Comparison of ENCODE assay signal across 21 cellular contexts in the genomic region with DNA sequence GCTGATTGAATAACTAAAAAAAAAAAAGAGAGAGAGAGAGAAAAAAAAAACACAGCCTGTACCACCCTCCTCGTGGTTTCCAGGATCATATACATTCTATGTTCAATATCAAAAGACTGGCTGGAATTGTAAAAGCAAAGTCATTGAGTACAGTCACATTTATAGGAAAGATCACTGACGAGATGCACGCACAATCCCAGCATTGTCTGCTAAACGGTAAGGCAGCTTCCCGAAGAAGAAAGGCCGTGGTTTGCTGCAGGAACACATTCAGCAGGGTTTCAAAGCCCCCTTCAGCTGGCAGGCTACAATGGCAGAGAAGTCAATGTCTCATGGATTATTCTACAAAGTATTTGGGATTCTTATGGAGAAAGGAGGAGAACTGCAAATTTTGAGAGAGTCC.
"Had no signal": no experiment of that assay in that cellular context is flagged by ENCODE, and none has a peak within 500 bp of the region (broad histone marks: within the 10 kb centered on the region; RNA-seq: fewer than 3 reads in every experiment).

No MANE protein-coding gene starts in this region.

- ATAC-seq: heart left ventricle; natural killer cell; pancreas; sciatic nerve; stimulated activated memory B cell treated with anti-CD40 and anti-IgM and Interleukin-4, amounts not matched to agents 10 μg/mL and 1 μg/mL and 100 μg/mL, for 72 hours had no signal

- FAIRE-seq: colon, pancreas had no signal

- H3K36me3 ChIP-seq: pancreas, prostate gland had no signal

- H3K27ac ChIP-seq: esophagus squamous epithelium, heart left ventricle, pancreas, prostate gland, spleen had no signal

- H3K9me3 Mint-ChIP-seq: central memory CD8-positive, alpha-beta T cell; dendritic cell treated with granulocyte-macrophage colony-stimulating factor and Interleukin-4, amounts not matched to agents 40 ng/mL and 50 ng/mL, for 4 days; mesothelial cell of epicardium; natural killer cell; stimulated activated memory B cell treated with anti-CD40 and anti-IgM and Interleukin-4, amounts not matched to agents 10 μg/mL and 1 μg/mL and 100 μg/mL, for 72 hours; stimulated activated naive CD8-positive, alpha-beta T cell treated with anti-CD3 and anti-CD28 coated beads, Interleukin-15, Interleukin-2, amounts not matched to agents 100 ng/mL and 50 ng/mL, for 24 hours had no signal

- H3K9me3 ChIP-seq: esophagus squamous epithelium, heart left ventricle, pancreas, prostate gland, spleen had no signal

- H3K4me1 ChIP-seq: heart left ventricle, prostate gland, spleen had no signal

- H3K4me1 Mint-ChIP-seq: central memory CD8-positive, alpha-beta T cell; natural killer cell; stimulated activated memory B cell treated with anti-CD40 and anti-IgM and Interleukin-4, amounts not matched to agents 10 μg/mL and 1 μg/mL and 100 μg/mL, for 72 hours had no signal

- H3K4me3 ChIP-seq: esophagus squamous epithelium, heart left ventricle, pancreas, prostate gland, spleen had no signal

- H3K36me3 Mint-ChIP-seq: natural killer cell had no signal

- H3K27me3 ChIP-seq: esophagus squamous epithelium, heart left ventricle, pancreas, spleen had no signal

- H3K4me3 Mint-ChIP-seq: central memory CD8-positive, alpha-beta T cell; dendritic cell treated with granulocyte-macrophage colony-stimulating factor and Interleukin-4, amounts not matched to agents 40 ng/mL and 50 ng/mL, for 4 days; mesothelial cell of epicardium; natural killer cell; stimulated activated memory B cell treated with anti-CD40 and anti-IgM and Interleukin-4, amounts not matched to agents 10 μg/mL and 1 μg/mL and 100 μg/mL, for 72 hours; stimulated activated naive CD8-positive, alpha-beta T cell treated with anti-CD3 and anti-CD28 coated beads, Interleukin-15, Interleukin-2, amounts not matched to agents 100 ng/mL and 50 ng/mL, for 24 hours had no signal

- H3K27ac Mint-ChIP-seq: dendritic cell treated with granulocyte-macrophage colony-stimulating factor and Interleukin-4, amounts not matched to agents 40 ng/mL and 50 ng/mL, for 4 days; mesothelial cell of epicardium; natural killer cell; stimulated activated memory B cell treated with anti-CD40 and anti-IgM and Interleukin-4, amounts not matched to agents 10 μg/mL and 1 μg/mL and 100 μg/mL, for 72 hours; stimulated activated naive CD8-positive, alpha-beta T cell treated with anti-CD3 and anti-CD28 coated beads, Interleukin-15, Interleukin-2, amounts not matched to agents 100 ng/mL and 50 ng/mL, for 24 hours had no signal

- DNase-seq: esophagus squamous epithelium; foreskin fibroblast; heart left ventricle; hippocampal formation; mammary epithelial cell; natural killer cell; occipital lobe; pancreas; spleen; stimulated activated CD4-positive, alpha-beta T cell treated with anti-CD3 and anti-CD28 coated beads, Interleukin-15, amount 100 ng/mL, for 24 hours; stimulated activated CD4-positive, alpha-beta T cell treated with anti-CD3 and anti-CD28 coated beads, Interleukin-1b, Interleukin-23, amount 100 ng/mL, for 48 hours; stimulated activated CD4-positive, alpha-beta T cell treated with anti-CD3 and anti-CD28 coated beads, Interleukin-4, amount 100 ng/mL, for 24 hours; trophoblast cell had no signal

- H3K27me3 Mint-ChIP-seq: central memory CD8-positive, alpha-beta T cell; dendritic cell treated with granulocyte-macrophage colony-stimulating factor and Interleukin-4, amounts not matched to agents 40 ng/mL and 50 ng/mL, for 4 days; stimulated activated memory B cell treated with anti-CD40 and anti-IgM and Interleukin-4, amounts not matched to agents 10 μg/mL and 1 μg/mL and 100 μg/mL, for 72 hours; stimulated activated naive CD8-positive, alpha-beta T cell treated with anti-CD3 and anti-CD28 coated beads, Interleukin-15, Interleukin-2, amounts not matched to agents 100 ng/mL and 50 ng/mL, for 24 hours had no signal
